21 cellular contexts compared by ENCODE assay signal in the genomic region with DNA sequence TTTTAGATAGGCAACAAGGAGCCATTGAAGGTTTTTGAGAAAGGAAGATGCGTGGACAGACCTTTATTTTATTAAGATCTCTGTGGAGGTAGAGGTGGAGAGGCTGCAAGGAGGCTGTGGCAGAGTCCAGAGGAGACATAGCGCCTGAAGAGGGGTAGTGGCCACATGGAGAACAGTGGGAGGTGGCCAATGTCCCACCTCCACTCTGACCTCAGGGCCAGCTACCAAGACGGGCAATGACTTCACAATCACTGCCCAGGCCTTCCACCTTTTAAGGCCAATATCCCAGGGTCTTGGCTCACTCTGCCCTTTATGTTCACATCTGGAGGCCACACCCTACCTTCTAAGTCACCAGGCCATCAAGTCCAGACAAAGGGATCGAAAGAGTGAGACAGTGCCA. TPM values are rescaled to one million over a fixed set of nuclear protein-coding genes. Genes with fewer than 3 reads are reported as not detected.
DNase-seq lines count a peak whose midpoint lies in the region; ATAC-seq and TF ChIP-seq lines count a peak whose summit lies in the region.
"Had no signal": no experiment of that assay in that cellular context is flagged by ENCODE, and none has a peak within 500 bp of the region (broad histone marks: within the 10 kb centered on the region; RNA-seq: fewer than 3 reads in every experiment).

A gene with protein sequence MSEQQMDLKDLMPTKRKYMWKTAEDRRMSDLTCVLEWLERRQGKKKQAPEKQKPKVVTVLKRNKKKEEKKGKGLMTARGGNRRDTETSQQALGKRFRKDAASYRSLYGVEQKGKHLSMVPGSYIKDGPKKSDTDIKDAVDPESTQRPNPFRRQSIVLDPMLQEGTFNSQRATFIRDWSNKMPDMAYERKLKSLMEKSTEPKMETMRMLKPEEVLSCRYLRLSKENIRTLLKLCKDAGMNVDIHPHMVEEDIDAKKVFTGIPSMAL (plus strand): TSS at position 301 of the 400 bp plus-strand sequence. CDS start 136 bp downstream, outside the sequence.

- no peaks in the 10 kb centered on the region for H3K9me3 ChIP-seq in HUES48 (ENCODE audit: control insufficient read depth, insufficient read depth, low read length)
- no peaks in the 10 kb centered on the region for H3K9me3 ChIP-seq in esophagus muscularis mucosa
- no peaks in the 10 kb centered on the region for H3K9me3 ChIP-seq in upper lobe of left lung
- H3K9me3 ChIP-seq: HAP-1 had no signal

- no peak within 1 kb of the TSS for H2BK15ac ChIP-seq in mesendoderm (replicated peaks; ENCODE audit: low read depth)

- H3K9ac ChIP-seq in HUES48 (ENCODE audit: low read depth, low read length) (no peak within 1 kb of the TSS), mesendoderm (ENCODE audit: low read length) (no peak within 1 kb of the TSS)

- no peaks in the 10 kb centered on the region for H3K4me1 Mint-ChIP-seq in progenitor cell of endocrine pancreas (ENCODE audit: low read depth)
- H3K4me1 Mint-ChIP-seq in activated naive CD8-positive, alpha-beta T cell treated with anti-CD3 and anti-CD28 coated beads, Interleukin-2, amount 50 U/mL, for 24 hours = no peaks in the 10 kb centered on the region
- H3K4me1 Mint-ChIP-seq: CD4-positive, alpha-beta memory T cell had no signal

- ATAC-seq in upper lobe of left lung (ENCODE audit: low FRiP score in 2 of 2) = no peak
- no peak for ATAC-seq in activated naive CD8-positive, alpha-beta T cell treated with anti-CD3 and anti-CD28 coated beads, Interleukin-2, amount 50 U/mL, for 24 hours

- H3K36me3 ChIP-seq in HUES48 (ENCODE audit: control insufficient read depth, insufficient read depth, low read length) (no peaks in the 10 kb centered on the region), esophagus muscularis mucosa (no peaks in the 10 kb centered on the region), mesendoderm (ENCODE audit: control insufficient read depth, insufficient read depth, low read length) (no peaks in the 10 kb centered on the region), upper lobe of left lung (no peaks in the 10 kb centered on the region)
- H3K36me3 ChIP-seq: HAP-1 had no signal

- 86% methylated on average over 4 of the region's 4 CpGs for WGBS in esophagus muscularis mucosa
- no CpG with 5 or more reads among the region's 4 CpGs for WGBS in mesendoderm (ENCODE audit: extremely low coverage, insufficient coverage, low lambda C conversion rate)
- 87 to 88% methylated on average over 4 of the region's 4 CpGs for WGBS in upper lobe of left lung, 2 donors

- H2BK5ac ChIP-seq in mesendoderm (ENCODE audit: low read length) = no peak within 1 kb of the TSS

- H3K4ac ChIP-seq in mesendoderm (ENCODE audit: low read depth, low read length) = no peak within 1 kb of the TSS

- H3K27ac ChIP-seq in HUES48 (ENCODE audit: low read depth, low read length) (peak within 1 kb of the TSS; percentile 48), esophagus muscularis mucosa (replicated peaks in 1 of 4) (no peak within 1 kb of the TSS), mesendoderm (ENCODE audit: low read depth, low read length) (peak within 1 kb of the TSS; percentile 23), upper lobe of left lung (no peak within 1 kb of the TSS)

- intact Hi-C loops in esophagus muscularis mucosa (cut with DNase I) = no loop called here

- no peaks in the 10 kb centered on the region for H3K27me3 Mint-ChIP-seq in progenitor cell of endocrine pancreas
- H3K27me3 Mint-ChIP-seq in activated naive CD8-positive, alpha-beta T cell treated with anti-CD3 and anti-CD28 coated beads, Interleukin-2, amount 50 U/mL, for 24 hours = peaks cover 5% of the 10 kb centered on the region

- H4K5ac ChIP-seq in mesendoderm (ENCODE audit: low read length) = no peak within 1 kb of the TSS

- H3K18ac ChIP-seq in mesendoderm (ENCODE audit: low read length) = no peak within 1 kb of the TSS

- no peak within 1 kb of the TSS for H4K8ac ChIP-seq in mesendoderm (ENCODE audit: low read depth, low read length)

- H3K79me1 ChIP-seq in mesendoderm (ENCODE audit: low read length) = no peaks in the 10 kb centered on the region

- no peak within 1 kb of the TSS for H3K4me3 Mint-ChIP-seq in progenitor cell of endocrine pancreas (ENCODE audit: low read depth)
- H3K4me3 Mint-ChIP-seq in activated naive CD8-positive, alpha-beta T cell treated with anti-CD3 and anti-CD28 coated beads, Interleukin-2, amount 50 U/mL, for 24 hours = no peak within 1 kb of the TSS
- H3K4me3 Mint-ChIP-seq: CD4-positive, alpha-beta memory T cell; HFFc6 had no signal

- no peak for TF ChIP-seq POLR2A in esophagus muscularis mucosa (IDR thresholded peaks at IDR 0.05; ENCODE audit: low read depth)
- no peak for TF ChIP-seq POLR2A in upper lobe of left lung (IDR thresholded peaks at IDR 0.05)

- H3K79me2 ChIP-seq in mesendoderm (ENCODE audit: control insufficient read depth, insufficient read depth, low read length) = no peaks in the 10 kb centered on the region

- H3K23ac ChIP-seq in mesendoderm (ENCODE audit: low read length) = no peak within 1 kb of the TSS

- H3K9me3 Mint-ChIP-seq in progenitor cell of endocrine pancreas (ENCODE audit: low read depth) = no peaks in the 10 kb centered on the region
- no peaks in the 10 kb centered on the region for H3K9me3 Mint-ChIP-seq in activated naive CD8-positive, alpha-beta T cell treated with anti-CD3 and anti-CD28 coated beads, Interleukin-2, amount 50 U/mL, for 24 hours

- H3K56ac ChIP-seq in mesendoderm (ENCODE audit: low read length) = peak within 1 kb of the TSS; percentile 45

- TF ChIP-seq CTCF in esophagus muscularis mucosa (IDR thresholded peaks at IDR 0.05) = no peak
- TF ChIP-seq CTCF in upper lobe of left lung (IDR thresholded peaks at IDR 0.05) = no peak
- TF ChIP-seq CTCF in progenitor cell of endocrine pancreas (IDR thresholded peaks at IDR 0.05; ENCODE audit: unreplicated experiment) = no peak

- H3K27ac Mint-ChIP-seq in progenitor cell of endocrine pancreas = no peak within 1 kb of the TSS
- H3K27ac Mint-ChIP-seq in activated naive CD8-positive, alpha-beta T cell treated with anti-CD3 and anti-CD28 coated beads, Interleukin-2, amount 50 U/mL, for 24 hours = no peak within 1 kb of the TSS
- H3K27ac Mint-ChIP-seq: CD4-positive, alpha-beta memory T cell; HFFc6 had no signal

- peak; percentile 62 for DNase-seq in esophagus muscularis mucosa (ENCODE audit: extremely low spot score)
- DNase-seq in mesendoderm = no peak
- no peak for DNase-seq in upper lobe of left lung
- DNase-seq in progenitor cell of endocrine pancreas (ENCODE audit: low spot score, unreplicated experiment) = no peak
- DNase-seq in activated naive CD8-positive, alpha-beta T cell treated with anti-CD3 and anti-CD28 coated beads, Interleukin-2, amount 50 U/mL, for 24 hours = no peak
- DNase-seq: C1 segment of cervical spinal cord; Calu3; CD4-positive, alpha-beta memory T cell; COR-L47; DMS53; DMS79 treated with DMSO at 0.1 percent for 48 hours; GF-D8; HFFc6 had no signal

- H3K4me2 ChIP-seq in mesendoderm (ENCODE audit: low read length) = no peak within 1 kb of the TSS

- H3K27me3 ChIP-seq in HUES48 (ENCODE audit: control insufficient read depth, insufficient read depth, low read length) = peaks cover 5% of the 10 kb centered on the region; the same call in 1 of the 2 replicates
- H3K27me3 ChIP-seq in esophagus muscularis mucosa = peaks cover 0 to 18% (median 0%) of the 10 kb centered on the region in 4 donors
- H3K27me3 ChIP-seq in mesendoderm (ENCODE audit: insufficient read depth, low read length, poor library complexity) = no peaks in the 10 kb centered on the region
- no peaks in the 10 kb centered on the region for H3K27me3 ChIP-seq in upper lobe of left lung

- no peaks in the 10 kb centered on the region for H3K36me3 Mint-ChIP-seq in progenitor cell of endocrine pancreas (ENCODE audit: insufficient read depth)
- H3K36me3 Mint-ChIP-seq in activated naive CD8-positive, alpha-beta T cell treated with anti-CD3 and anti-CD28 coated beads, Interleukin-2, amount 50 U/mL, for 24 hours (ENCODE audit: low read depth) = no peaks in the 10 kb centered on the region
- H3K36me3 Mint-ChIP-seq: CD4-positive, alpha-beta memory T cell had no signal

- H2BK120ac ChIP-seq in mesendoderm (ENCODE audit: low read depth, low read length) = no peak within 1 kb of the TSS

- H3K4me3 ChIP-seq in HUES48 (ENCODE audit: low read depth, low read length) (no peak within 1 kb of the TSS), esophagus muscularis mucosa (no peak within 1 kb of the TSS), mesendoderm (ENCODE audit: low read length) (no peak within 1 kb of the TSS), upper lobe of left lung (no peak within 1 kb of the TSS)
- H3K4me3 ChIP-seq: HAP-1 had no signal

- TF ChIP-seq EP300 in esophagus muscularis mucosa (IDR thresholded peaks at IDR 0.05) (no peak), upper lobe of left lung (IDR thresholded peaks at IDR 0.05) (no peak)

- H3K4me1 ChIP-seq in HUES48 (ENCODE audit: control insufficient read depth, insufficient read depth, low read length) = peaks cover 28% of the 10 kb centered on the region
- no peaks in the 10 kb centered on the region for H3K4me1 ChIP-seq in esophagus muscularis mucosa
- peaks cover 8% of the 10 kb centered on the region for H3K4me1 ChIP-seq in mesendoderm (ENCODE audit: control insufficient read depth, low read depth, low read length)
- no peaks in the 10 kb centered on the region for H3K4me1 ChIP-seq in upper lobe of left lung
- H3K4me1 ChIP-seq: HAP-1 had no signal

- H2AK5ac ChIP-seq in mesendoderm (ENCODE audit: low read length) = no peak within 1 kb of the TSS

RNA-seq across cellular contexts. Expression of the gene that starts here (rescaled TPM):
- total RNA-seq in esophagus muscularis mucosa (not detected), upper lobe of left lung (not detected), progenitor cell of endocrine pancreas (not detected in 2 replicates)
- 0.17 TPM for polyA plus RNA-seq in mesendoderm (2013, experiment 1 of 2)
- polyA plus RNA-seq in mesendoderm (2013, experiment 2 of 2) = 0.27 TPM
- total RNA-seq: A172; A673; Calu3; CD4-positive, alpha-beta memory T cell; Daoy; G401; H4; HFFc6 had no signal
- polyA plus RNA-seq: BJ; CD4-positive, alpha-beta memory T cell had no signal

Comparison
In these comparisons a context has a peak if more than half of its experiments do, and no peak if none do; other contexts are left out.
1. Peak in DNase-seq in esophagus muscularis mucosa; RNA of the gene not detected or under 1 TPM.
2. H3K27ac ChIP-seq: peak in HUES48 (single experiment) and mesendoderm (single experiment); none in esophagus muscularis mucosa (0 of 4) and upper lobe of left lung (0 of 4).